9 cellular contexts compared by ENCODE assay signal in the genomic region with DNA sequence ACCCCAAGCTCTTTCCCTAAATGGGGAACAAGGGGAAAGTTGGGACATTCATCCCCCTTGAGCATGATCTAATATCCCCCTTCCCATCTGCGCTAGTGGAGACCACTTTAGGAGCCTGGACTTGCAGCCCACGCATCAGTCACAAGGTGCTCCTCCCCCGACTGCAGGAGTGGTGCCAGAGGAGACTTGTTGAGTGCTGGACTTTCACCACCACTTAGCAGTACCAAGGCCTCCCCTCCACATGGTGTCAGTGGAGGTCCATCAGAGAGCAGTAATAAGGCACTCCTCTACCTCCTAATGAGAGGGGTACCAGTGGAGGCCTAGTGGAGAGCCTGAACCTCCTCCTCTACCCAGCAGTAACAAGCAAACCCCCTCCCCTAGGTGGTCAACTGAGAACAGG. TPM values are rescaled to one million over a fixed set of nuclear protein-coding genes. Genes with fewer than 3 reads are reported as not detected.
DNase-seq lines count a peak whose midpoint lies in the region; ATAC-seq and TF ChIP-seq lines count a peak whose summit lies in the region.
"Had no signal": no experiment of that assay in that cellular context is flagged by ENCODE, and none has a peak within 500 bp of the region (broad histone marks: within the 10 kb centered on the region; RNA-seq: fewer than 3 reads in every experiment).

No MANE protein-coding gene starts in this region.

- DNase-seq in HCT116 (ENCODE audit: low read depth, low spot score), result peak; percentile 10
- peak; percentile 79 for DNase-seq in OCI-M1 (lab: John Stamatoyannopoulos, UW)
- DNase-seq in erythroblast (lab: John Stamatoyannopoulos, UW), result peak; percentile 44 to 51
- DNase-seq in NK-92 treated with Interleukin-12 subunit alpha and Interleukin-12 subunit beta, amount 100 ng/mL, for 24 hours (lab: John Stamatoyannopoulos, UW), result no peak
- DNase-seq in posterior vena cava (ENCODE audit: low spot score), result no peak
- no peak for DNase-seq in SIG-M5 treated with dmso at 0.1 percent for 504 hours (lab: John Stamatoyannopoulos, UW; ENCODE audit: unreplicated experiment)
- no peak for DNase-seq in NCI-H2081 (lab: John Stamatoyannopoulos, UW)

- H3K79me2 ChIP-seq in HCT116 (ENCODE audit: insufficient read depth, low read length), result no peaks in the 10 kb centered on the region

- H3K36me3 ChIP-seq in HCT116 (ENCODE audit: control insufficient read depth in 1 of 2, insufficient read depth in 2 of 2, low read length in 2 of 2), result no peaks in the 10 kb centered on the region

- no peaks in the 10 kb centered on the region for H3K9me2 ChIP-seq in HCT116 (ENCODE audit: insufficient read depth)

- peak; percentile 40; the same call in 1 of the 2 replicates for TF ChIP-seq RAD21 in HCT116 (IDR thresholded peaks at IDR 0.05; ENCODE audit: low read depth)

- no peak overlapping the region for H3K9ac ChIP-seq in HCT116 (ENCODE audit: low read length)

- H4K20me1 ChIP-seq in HCT116 (ENCODE audit: insufficient read depth), result no peaks in the 10 kb centered on the region

- no peak overlapping the region for H3K4me3 ChIP-seq in HCT116 (replicated peaks in 1 of 2; ENCODE audit: low read depth in 1 of 2, low read length in 2 of 2)

- H3K27me3 ChIP-seq in HCT116 (ENCODE audit: insufficient read depth, low read length), result no peaks in the 10 kb centered on the region

- H3K4me2 ChIP-seq in HCT116 (ENCODE audit: low read length), result no peak overlapping the region

- TF ChIP-seq POLR2A in HCT116 (IDR thresholded peaks at IDR 0.05; ENCODE audit: borderline replicate concordance, extremely low read depth, insufficient read depth, insufficient read length) (no peak), erythroblast (IDR thresholded peaks at IDR 0.05; ENCODE audit: low read length) (no peak)

- POLR2A ChIA-PET in HCT116 (lab: Charles Lee), result no interaction called here

- intact Hi-C loops in HCT116 (cut with micrococcal nuclease), result loop anchor here (2.0 kb wide), 1 partner anchor 185 kb away; no protein-coding TSS in a partner anchor
- intact Hi-C loops in posterior vena cava (cut with DNase I), result no loop called here

- ATAC-seq in HCT116, result peak; percentile 93

- RAD21 ChIA-PET in HCT116 (lab: Charles Lee; ENCODE audit: low non-redundant PET in 1 of 2, low total read pairs in 2 of 2, uncharacterized antibody in 2 of 2, unreplicated experiment in 2 of 2), result no interaction called here

- H3K9me3 ChIP-seq in HCT116 (ENCODE audit: control insufficient read depth in 1 of 2, insufficient read depth in 1 of 2, low read depth in 1 of 2, low read length in 2 of 2), result no peaks in the 10 kb centered on the region

- no peak overlapping the region for H2AFZ ChIP-seq in HCT116 (ENCODE audit: low read depth, low read length, poor library complexity, severe bottlenecking)

- CTCF ChIA-PET in HCT116 (lab: Charles Lee), result interaction anchor here (1.1 kb wide), 1 partner anchor 185 kb away, joined by 3 read pairs; no protein-coding TSS in a partner anchor

- no TSS peak for BruUV-seq in HCT116 (replicated peaks; lab: Mats Ljungman, UMichigan)

- H3K4me1 ChIP-seq in HCT116 (ENCODE audit: control insufficient read depth in 1 of 2, insufficient read depth in 2 of 2, low read length in 2 of 2), result peaks cover 0 to 4% of the 10 kb centered on the region in 2 experiments; a peak in 1 of 4 replicates

- H3K27ac ChIP-seq in HCT116 (ENCODE audit: low read depth, low read length), result no peak overlapping the region
- H3K27ac ChIP-seq: epithelial cell of prostate had no signal

- TF ChIP-seq CTCF in GM12874 (IDR thresholded peaks at IDR 0.05; ENCODE audit: insufficient read depth, low read depth, low read length) (peak; percentile 64), HCT116 (IDR thresholded peaks at IDR 0.05 in 2 of 3, conservative IDR thresholded peaks at IDR 0.05 in 1 of 3; ENCODE audit: borderline replicate concordance in 1 of 3, insufficient read depth in 1 of 3, low read depth in 2 of 3, low read length in 2 of 3) (peak in 2 of 3 experiments; percentile 39 to 40; a peak in 4 of 6 replicates)

TF ChIP-seq in HCT116, 20 proteins besides CTCF, POLR2A, EP300 and RAD21:
- TF ChIP-seq TCF7L2 (IDR thresholded peaks at IDR 0.05; ENCODE audit: borderline replicate concordance, extremely low read depth, insufficient read depth, insufficient read length) (no peak), ZFX (IDR thresholded peaks at IDR 0.05) (no peak), EGR1 (IDR thresholded peaks at IDR 0.05; ENCODE audit: low read depth) (no peak)
- TF ChIP-seq, protein P1, sequence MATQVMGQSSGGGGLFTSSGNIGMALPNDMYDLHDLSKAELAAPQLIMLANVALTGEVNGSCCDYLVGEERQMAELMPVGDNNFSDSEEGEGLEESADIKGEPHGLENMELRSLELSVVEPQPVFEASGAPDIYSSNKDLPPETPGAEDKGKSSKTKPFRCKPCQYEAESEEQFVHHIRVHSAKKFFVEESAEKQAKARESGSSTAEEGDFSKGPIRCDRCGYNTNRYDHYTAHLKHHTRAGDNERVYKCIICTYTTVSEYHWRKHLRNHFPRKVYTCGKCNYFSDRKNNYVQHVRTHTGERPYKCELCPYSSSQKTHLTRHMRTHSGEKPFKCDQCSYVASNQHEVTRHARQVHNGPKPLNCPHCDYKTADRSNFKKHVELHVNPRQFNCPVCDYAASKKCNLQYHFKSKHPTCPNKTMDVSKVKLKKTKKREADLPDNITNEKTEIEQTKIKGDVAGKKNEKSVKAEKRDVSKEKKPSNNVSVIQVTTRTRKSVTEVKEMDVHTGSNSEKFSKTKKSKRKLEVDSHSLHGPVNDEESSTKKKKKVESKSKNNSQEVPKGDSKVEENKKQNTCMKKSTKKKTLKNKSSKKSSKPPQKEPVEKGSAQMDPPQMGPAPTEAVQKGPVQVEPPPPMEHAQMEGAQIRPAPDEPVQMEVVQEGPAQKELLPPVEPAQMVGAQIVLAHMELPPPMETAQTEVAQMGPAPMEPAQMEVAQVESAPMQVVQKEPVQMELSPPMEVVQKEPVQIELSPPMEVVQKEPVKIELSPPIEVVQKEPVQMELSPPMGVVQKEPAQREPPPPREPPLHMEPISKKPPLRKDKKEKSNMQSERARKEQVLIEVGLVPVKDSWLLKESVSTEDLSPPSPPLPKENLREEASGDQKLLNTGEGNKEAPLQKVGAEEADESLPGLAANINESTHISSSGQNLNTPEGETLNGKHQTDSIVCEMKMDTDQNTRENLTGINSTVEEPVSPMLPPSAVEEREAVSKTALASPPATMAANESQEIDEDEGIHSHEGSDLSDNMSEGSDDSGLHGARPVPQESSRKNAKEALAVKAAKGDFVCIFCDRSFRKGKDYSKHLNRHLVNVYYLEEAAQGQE (IDR thresholded peaks at IDR 0.05; ENCODE audit: low read depth), result no peak

RNA-seq across cellular contexts. Expression of gene CAB39L, which starts 22.5 kb away (rescaled TPM):
- 6.1 TPM for total RNA-seq in HCT116 (2021; ENCODE audit: unreplicated experiment)
- polyA plus RNA-seq in HCT116 (2012), result 2.2 and 2.4 TPM in 2 replicates
- total RNA-seq in posterior vena cava, result 10 to 100 TPM; 24.9 to 39.3 TPM

RNA-seq across cellular contexts. Expression of gene SETDB2, which starts 22.7 kb away (rescaled TPM):
- total RNA-seq in HCT116 (2021; ENCODE audit: unreplicated experiment) (5.2 TPM), posterior vena cava (10 to 100 TPM; 11.0 to 11.7 TPM)
- polyA plus RNA-seq in HCT116 (2012), result 1.6 and 1.8 TPM in 2 replicates

Comparison
In these comparisons a context has a peak if more than half of its experiments do, and no peak if none do; other contexts are left out.
1. DNase-seq: peak in HCT116 (single experiment), OCI-M1 (single experiment) and erythroblast (2 of 2); none in NK-92 treated with Interleukin-12 subunit alpha and Interleukin-12 subunit beta, amount 100 ng/mL, for 24 hours (single experiment), posterior vena cava (single experiment), SIG-M5 treated with dmso at 0.1 percent for 504 hours (single experiment) and NCI-H2081 (0 of 2).